In genomic region chr12:65640489-65640901, GRCh38 we compare ENCODE assay signal across 1 cellular context.
A peak's percentile ranks its signal among the peaks of the same experiment; 100 is the strongest.
TF ChIP-seq lines count a peak whose summit lies in the region.

No MANE protein-coding gene starts in this region.

TF ChIP-seq in K562, 482 proteins besides CTCF, POLR2A, EP300 and RAD21 (continued from another document):
- TF ChIP-seq ZBTB40 (IDR thresholded peaks at IDR 0.05) (no peak), ZBTB40 (CRISPR knock-in tag; IDR thresholded peaks at IDR 0.05) (no peak), JUN (IDR thresholded peaks at IDR 0.05; ENCODE audit: borderline replicate concordance, low read depth, low read length) (no peak), JUN (CRISPR knock-in tag; IDR thresholded peaks at IDR 0.05; ENCODE audit: borderline replicate concordance) (no peak), DMBX1 (CRISPR knock-in tag; IDR thresholded peaks at IDR 0.05; ENCODE audit: borderline replicate concordance) (0 out of 2 replicates have a peak, but pooled peaks have one; percentile 27), SOX6 (IDR thresholded peaks at IDR 0.05) (no peak), CREM (IDR thresholded peaks at IDR 0.05; ENCODE audit: low read depth) (no peak), MECOM (CRISPR knock-in tag; IDR thresholded peaks at IDR 0.05) (no peak), ZFP36 (IDR thresholded peaks at IDR 0.05; ENCODE audit: low read depth, low read length, partially characterized antibody) (no peak), ZBTB5 (IDR thresholded peaks at IDR 0.05) (no peak), ZKSCAN8 (CRISPR knock-in tag; IDR thresholded peaks at IDR 0.05) (peak; percentile 32; the same call in 1 of the 2 replicates), ZBED1 (IDR thresholded peaks at IDR 0.05) (no peak), ZNF175 (CRISPR knock-in tag; IDR thresholded peaks at IDR 0.05; ENCODE audit: low read depth) (no peak), RBM17 (IDR thresholded peaks at IDR 0.05; ENCODE audit: borderline replicate concordance, low read depth, low read length) (no peak)
TF ChIP-seq in K562: peak in this region for 2.
